In genomic region chr14:105348169-105348944, GRCh38 we compare ENCODE assay signal across 21 cellular contexts. TPM values are rescaled to one million over a fixed set of nuclear protein-coding genes. Genes with fewer than 3 reads are reported as not detected.
DNase-seq lines count a peak whose midpoint lies in the region; FAIRE-seq and TF ChIP-seq lines count a peak whose summit lies in the region.
"Had no signal": no experiment of that assay in that cellular context is flagged by ENCODE, and none has a peak within 500 bp of the region (broad histone marks: within the 10 kb centered on the region; RNA-seq: fewer than 3 reads in every experiment).

No MANE protein-coding gene starts in this region.

- no peak overlapping the region for H2AK5ac ChIP-seq in H1 (ENCODE audit: low read depth, low read length)

- intact Hi-C loops in activated naive CD4-positive, alpha-beta T cell treated with anti-CD3 and anti-CD28 coated beads for 36 hours (cut with micrococcal nuclease) = no loop called here

- peaks cover 6% of the 10 kb centered on the region for H3K36me3 Mint-ChIP-seq in osteocyte (ENCODE audit: unreplicated experiment)
- H3K36me3 Mint-ChIP-seq in activated naive CD4-positive, alpha-beta T cell treated with anti-CD3 and anti-CD28 coated beads for 36 hours (ENCODE audit: low read depth) = no peaks in the 10 kb centered on the region
- H3K36me3 Mint-ChIP-seq: CD4-positive, CD25-positive, alpha-beta regulatory T cell had no signal

- no peak overlapping the region for H4K91ac ChIP-seq in H1 (replicated peaks; ENCODE audit: insufficient read length, low read length)

- no peak overlapping the region for H3K4ac ChIP-seq in H1 (replicated peaks; ENCODE audit: insufficient read length, low read depth, low read length)

- CTCF ChIA-PET in HEK293 (lab: Yijun Ruan, JAX) (interaction anchor here (0.6 to 1.2 kb wide), 2 partner anchors 141 to 258 kb away, joined by 3 to 4 read pairs; no protein-coding TSS in a partner anchor), H1 (lab: Charles Lee; ENCODE audit: partially characterized antibody) (interaction anchor here (1.0 to 3.6 kb wide), 7 partner anchors 17 to 348 kb away, joined by 3 to 17 read pairs (median 4); no protein-coding TSS in a partner anchor)
- CTCF ChIA-PET in activated naive CD4-positive, alpha-beta T cell treated with anti-CD3 and anti-CD28 coated beads for 36 hours (lab: Charles Lee) = no interaction called here

- peak overlapping the region; percentile 51; the same call in 1 of the 2 replicates for H4K8ac ChIP-seq in H1 (ENCODE audit: extremely low read depth, insufficient read depth, low read length)

- H2BK120ac ChIP-seq in H1 (replicated peaks; ENCODE audit: low read depth, low read length) = no peak overlapping the region

- H2AFZ ChIP-seq in H1 (ENCODE audit: low read length) = no peak overlapping the region

- peaks cover 21% of the 10 kb centered on the region for H3K9me3 ChIP-seq in BLaER1
- H3K9me3 ChIP-seq in HEK293 (ENCODE audit: control insufficient read depth, insufficient read depth, low read depth, low read length) = peaks cover 2% of the 10 kb centered on the region; the same call in 1 of the 2 replicates
- H3K9me3 ChIP-seq in H1 (ENCODE audit: insufficient read depth in 2 of 2, low read depth in 1 of 2, low read length in 1 of 2) = peaks cover 0 to 3% of the 10 kb centered on the region in 2 experiments; a peak in 1 of 4 replicates
- H3K9me3 ChIP-seq: HAP-1 had no signal

- H3K18ac ChIP-seq in H1 (ENCODE audit: extremely low read depth, low read length) = no peak overlapping the region

- no peak overlapping the region for H2BK12ac ChIP-seq in H1 (ENCODE audit: low read depth, low read length)

- H3K14ac ChIP-seq in H1 (ENCODE audit: insufficient read length) = no peak overlapping the region

- H3K4me1 Mint-ChIP-seq in osteocyte (ENCODE audit: unreplicated experiment) = peaks cover 8% of the 10 kb centered on the region
- H3K4me1 Mint-ChIP-seq in activated naive CD4-positive, alpha-beta T cell treated with anti-CD3 and anti-CD28 coated beads for 36 hours (ENCODE audit: low read depth) = peaks cover 3% of the 10 kb centered on the region

- H4K5ac ChIP-seq in H1 (ENCODE audit: insufficient read length, low read depth, low read length) = no peak overlapping the region

- no peak overlapping the region for H3K27ac Mint-ChIP-seq in osteocyte (ENCODE audit: unreplicated experiment)
- no peak overlapping the region for H3K27ac Mint-ChIP-seq in activated naive CD4-positive, alpha-beta T cell treated with anti-CD3 and anti-CD28 coated beads for 36 hours
- H3K27ac Mint-ChIP-seq: CD4-positive, CD25-positive, alpha-beta regulatory T cell; CD8-positive, alpha-beta memory T cell; HFFc6 had no signal

- no peaks in the 10 kb centered on the region for H3K9me3 Mint-ChIP-seq in osteocyte (ENCODE audit: unreplicated experiment)
- peaks cover 4% of the 10 kb centered on the region for H3K9me3 Mint-ChIP-seq in activated naive CD4-positive, alpha-beta T cell treated with anti-CD3 and anti-CD28 coated beads for 36 hours

- no peak overlapping the region for H3K4me3 Mint-ChIP-seq in osteocyte (ENCODE audit: unreplicated experiment)
- no peak overlapping the region for H3K4me3 Mint-ChIP-seq in activated naive CD4-positive, alpha-beta T cell treated with anti-CD3 and anti-CD28 coated beads for 36 hours
- H3K4me3 Mint-ChIP-seq: CD4-positive, CD25-positive, alpha-beta regulatory T cell; CD8-positive, alpha-beta memory T cell; HFFc6 had no signal

- no peak for FAIRE-seq in H1 (lab: Jason Lieb, UNC)
- FAIRE-seq: GM12878 had no signal

- TF ChIP-seq RAD21 in H1 (IDR thresholded peaks at IDR 0.05 in 1 of 2, conservative IDR thresholded peaks at IDR 0.05 in 1 of 2; ENCODE audit: low read depth in 2 of 2, low read length in 2 of 2) = no peak

- no peak for TF ChIP-seq POLR2A in H1 (IDR thresholded peaks at IDR 0.05; ENCODE audit: control extremely low read depth in 1 of 2, low read depth in 2 of 2, low read length in 2 of 2)

- 95% methylated on average over 23 of the region's 26 CpGs; no CpG with 5 or more reads in 1 of the 2 experiments for WGBS in H1 (ENCODE audit: extremely low coverage in 1 of 2, insufficient coverage in 1 of 2, insufficient read length in 1 of 2, insufficient replicate concordance in 2 of 2, low coverage in 1 of 2, low lambda C conversion rate in 2 of 2, missing lambda C conversion rate in 1 of 2), 2 experiments

- peaks cover 7% of the 10 kb centered on the region; the same call in 1 of the 2 replicates for H3K79me1 ChIP-seq in H1 (ENCODE audit: low read depth, low read length)

- POLR2A ChIA-PET in HEK293 (lab: Yijun Ruan, JAX) = no interaction called here
- POLR2A ChIA-PET in H1 (lab: Charles Lee; ENCODE audit: partially characterized antibody) = no interaction called here

- H2BK20ac ChIP-seq in H1 (ENCODE audit: low read length) = no peak overlapping the region

- no peak overlapping the region for H3K4me3 ChIP-seq in BLaER1
- no peak overlapping the region for H3K4me3 ChIP-seq in HEK293 (ENCODE audit: low read depth, low read length)
- no peak overlapping the region for H3K4me3 ChIP-seq in H1 (ENCODE audit: extremely low read depth in 1 of 4, insufficient read depth in 2 of 4, low read depth in 3 of 4, low read length in 4 of 4)
- H3K4me3 ChIP-seq: GM12878, HAP-1 had no signal

- peaks cover 0 to 21% of the 10 kb centered on the region in 2 experiments; a peak in 2 of 4 replicates for H3K79me2 ChIP-seq in H1 (ENCODE audit: control insufficient read depth in 1 of 2, insufficient read depth in 2 of 2, low read length in 2 of 2)

- no peak overlapping the region for H3K4me2 ChIP-seq in BLaER1
- H3K4me2 ChIP-seq in H1 (ENCODE audit: insufficient read depth in 1 of 2, low read depth in 2 of 2, low read length in 2 of 2) = no peak overlapping the region

- H3K23me2 ChIP-seq in H1 (ENCODE audit: low read depth, low read length) = no peaks in the 10 kb centered on the region

- H3K27me3 ChIP-seq in BLaER1 (no peaks in the 10 kb centered on the region), H1 (replicated peaks in 1 of 4; ENCODE audit: control insufficient read depth in 3 of 4, extremely low read depth in 1 of 4, insufficient read depth in 3 of 4, low read length in 3 of 4) (no peaks in the 10 kb centered on the region)

- H3K4me1 ChIP-seq in BLaER1 = peaks cover 33% of the 10 kb centered on the region
- no peaks in the 10 kb centered on the region for H3K4me1 ChIP-seq in HEK293 (ENCODE audit: control insufficient read depth, insufficient read depth, low read length)
- peaks cover 0 to 4% (median 2%) of the 10 kb centered on the region in 4 experiments; a peak in 2 of 7 replicates for H3K4me1 ChIP-seq in H1 (replicated peaks in 1 of 4; ENCODE audit: control insufficient read depth in 3 of 4, insufficient read depth in 4 of 4, low read length in 3 of 4)
- H3K4me1 ChIP-seq: HAP-1 had no signal

- no peak overlapping the region for H3K9ac ChIP-seq in BLaER1
- H3K9ac ChIP-seq in H1 (replicated peaks in 1 of 4; ENCODE audit: extremely low read depth in 1 of 4, low read depth in 3 of 4, low read length in 3 of 4) = no peak overlapping the region

- H3K27ac ChIP-seq in BLaER1 = 0 out of 2 replicates have a peak overlapping the region, but pooled peaks have one; percentile 13
- no peak overlapping the region for H3K27ac ChIP-seq in HEK293 (ENCODE audit: extremely low read depth, low read depth, low read length)
- H3K27ac ChIP-seq in H1 (ENCODE audit: low read depth, low read length) = no peak overlapping the region
- H3K27ac ChIP-seq: HL-60 had no signal

- H4K20me1 ChIP-seq in BLaER1 (peaks cover 65% of the 10 kb centered on the region), H1 (replicated peaks in 1 of 2; ENCODE audit: control insufficient read depth in 1 of 2, insufficient read depth in 2 of 2, low read length in 2 of 2) (peaks cover 4 to 21% of the 10 kb centered on the region in 2 experiments)

- TF ChIP-seq EP300 in H1 (IDR thresholded peaks at IDR 0.05; ENCODE audit: borderline replicate concordance in 1 of 2, low read depth in 2 of 2, low read length in 2 of 2) = no peak

- no peak overlapping the region for H3K23ac ChIP-seq in H1 (ENCODE audit: insufficient read length)

- no peak for DNase-seq in H1 (ENCODE audit: low read depth in 1 of 2, low spot score in 2 of 2)
- peak; percentile 82 for DNase-seq in osteocyte (ENCODE audit: extremely low spot score, unreplicated experiment)
- no peak for DNase-seq in hippocampal formation (lab: John Stamatoyannopoulos, UW)
- no peak for DNase-seq in DMS153 treated with DMSO at 0.1 percent for 48 hours (lab: John Stamatoyannopoulos, UW; ENCODE audit: unreplicated experiment)
- no peak for DNase-seq in activated naive CD4-positive, alpha-beta T cell treated with anti-CD3 and anti-CD28 coated beads for 36 hours
- no peak for DNase-seq in SK-N-DZ (ENCODE audit: low spot score)
- DNase-seq: 8988T; C1 segment of cervical spinal cord; CD4-positive, CD25-positive, alpha-beta regulatory T cell; CD8-positive, alpha-beta memory T cell; COR-L47; DMS 273 treated with DMSO at 0.1 percent for 48 hours; GF-D8; GOT3; HFFc6 had no signal

- no peak overlapping the region for H2BK5ac ChIP-seq in H1 (ENCODE audit: low read depth, low read length)

- TF ChIP-seq CTCF in HEK293 (tag by site-specific recombination; IDR thresholded peaks at IDR 0.05) = no peak
- no peak for TF ChIP-seq CTCF in H1 (IDR thresholded peaks at IDR 0.05; ENCODE audit: control extremely low read depth in 1 of 3, insufficient read depth in 1 of 3, low read depth in 1 of 3, low read length in 3 of 3)
- no peak for TF ChIP-seq CTCF in osteocyte (IDR thresholded peaks at IDR 0.05)

- H3K27me3 Mint-ChIP-seq in osteocyte (ENCODE audit: unreplicated experiment) = no peaks in the 10 kb centered on the region
- no peaks in the 10 kb centered on the region for H3K27me3 Mint-ChIP-seq in activated naive CD4-positive, alpha-beta T cell treated with anti-CD3 and anti-CD28 coated beads for 36 hours (ENCODE audit: low read depth)
- H3K27me3 Mint-ChIP-seq: CD4-positive, CD25-positive, alpha-beta regulatory T cell; CD8-positive, alpha-beta memory T cell had no signal

- peaks cover 32% of the 10 kb centered on the region for H3K36me3 ChIP-seq in BLaER1
- H3K36me3 ChIP-seq in HEK293 (ENCODE audit: control insufficient read depth in 2 of 2, insufficient read depth in 1 of 2, low read length in 2 of 2) = no peaks in the 10 kb centered on the region; a peak in 1 of 3 replicates
- no peaks in the 10 kb centered on the region for H3K36me3 ChIP-seq in H1 (ENCODE audit: control insufficient read depth in 2 of 4, insufficient read depth in 4 of 4, low read length in 3 of 4)
- H3K36me3 ChIP-seq: HAP-1 had no signal

- H2BK15ac ChIP-seq in H1 (ENCODE audit: low read length) = no peak overlapping the region

- H3K56ac ChIP-seq in H1 (replicated peaks; ENCODE audit: insufficient read length, low read depth, low read length) = no peak overlapping the region

RNA-seq across cellular contexts. Expression of gene PACS2, which starts 33.8 kb away (rescaled TPM):
- total RNA-seq in H1 (2021; fragmentation: NEBNext Ultra II Directional; extraction: Animal tissue kit (Norgen Biotek cat#: 25700)) = 62.3 and 62.8 TPM in 2 replicates
- polyA plus RNA-seq in H1 (2011; rRNA removed) = 38.0 and 65.4 TPM in 2 replicates
- 57.3 TPM for polyA plus RNA-seq in H1 (2011; cell fraction: cytosol; rRNA removed)
- 306 TPM for polyA plus RNA-seq in H1 (2011; cell fraction: nucleus; rRNA removed)
- polyA plus RNA-seq in H1 (2012, experiment 1 of 2) = 54.5 to 72.8 TPM (median 68.7 TPM) in 4 replicates
- 42.3 TPM for polyA plus RNA-seq in H1 (2012, experiment 2 of 2)
- 35.8 TPM for polyA plus RNA-seq in H1 (2013, experiment 1 of 2)
- 33.2 TPM for polyA plus RNA-seq in H1 (2013, experiment 2 of 2)
- polyA minus RNA-seq in H1 (2011; rRNA and poly(A)+ RNA removed) = 28.2 and 33.0 TPM in 2 replicates
- polyA minus RNA-seq in H1 (2011; cell fraction: cytosol; rRNA and poly(A)+ RNA removed) = 49.0 TPM
- 88.7 TPM for polyA minus RNA-seq in H1 (2011; cell fraction: nucleus; rRNA and poly(A)+ RNA removed)
- total RNA-seq in osteocyte = 109 and 115 TPM in 2 replicates
- 10 to 100 TPM; 25.1 to 29.6 TPM for total RNA-seq in activated naive CD4-positive, alpha-beta T cell treated with anti-CD3 and anti-CD28 coated beads for 36 hours
- 21.0 and 31.3 TPM in 2 replicates for polyA plus RNA-seq in SK-N-DZ (2014; cell fraction: cytosol; rRNA removed)
- 175 and 199 TPM in 2 replicates for polyA plus RNA-seq in SK-N-DZ (2014; cell fraction: nucleus; rRNA removed)

RNA-seq across cellular contexts. Expression of gene BRF1, which starts 47.6 kb away (rescaled TPM):
- total RNA-seq in H1 (2021; fragmentation: NEBNext Ultra II Directional; extraction: Animal tissue kit (Norgen Biotek cat#: 25700)) = 18.3 and 18.5 TPM in 2 replicates
- polyA plus RNA-seq in H1 (2011; rRNA removed) = 7.7 and 12.5 TPM in 2 replicates
- 11.1 TPM for polyA plus RNA-seq in H1 (2011; cell fraction: cytosol; rRNA removed)
- polyA plus RNA-seq in H1 (2011; cell fraction: nucleus; rRNA removed) = 32.8 TPM
- polyA plus RNA-seq in H1 (2012, experiment 1 of 2) = 11.4 to 15.6 TPM (median 13.1 TPM) in 4 replicates
- 7.8 TPM for polyA plus RNA-seq in H1 (2012, experiment 2 of 2)
- polyA plus RNA-seq in H1 (2013, experiment 1 of 2) = 9.6 TPM
- polyA plus RNA-seq in H1 (2013, experiment 2 of 2) = 8.4 TPM
- polyA minus RNA-seq in H1 (2011; rRNA and poly(A)+ RNA removed) = 10.3 and 11.4 TPM in 2 replicates
- polyA minus RNA-seq in H1 (2011; cell fraction: cytosol; rRNA and poly(A)+ RNA removed) = 15.4 TPM
- 35.1 TPM for polyA minus RNA-seq in H1 (2011; cell fraction: nucleus; rRNA and poly(A)+ RNA removed)
- 41.7 and 43.5 TPM in 2 replicates for total RNA-seq in osteocyte
- 10 to 100 TPM; 20.6 to 23.4 TPM for total RNA-seq in activated naive CD4-positive, alpha-beta T cell treated with anti-CD3 and anti-CD28 coated beads for 36 hours
- polyA plus RNA-seq in SK-N-DZ (2014; cell fraction: cytosol; rRNA removed) = 19.0 and 21.0 TPM in 2 replicates
- polyA plus RNA-seq in SK-N-DZ (2014; cell fraction: nucleus; rRNA removed) = 39.7 and 48.3 TPM in 2 replicates

RNA-seq across cellular contexts. Expression of gene TEX22, which starts 50.0 kb away (rescaled TPM):
- 0.39 and 0.82 TPM in 2 replicates for total RNA-seq in H1 (2021; fragmentation: NEBNext Ultra II Directional; extraction: Animal tissue kit (Norgen Biotek cat#: 25700))
- polyA plus RNA-seq in H1 (2011; rRNA removed) = 0.24 and 0.67 TPM in 2 replicates
- 0.70 TPM for polyA plus RNA-seq in H1 (2011; cell fraction: cytosol; rRNA removed)
- 5.9 TPM for polyA plus RNA-seq in H1 (2011; cell fraction: nucleus; rRNA removed)
- 0.28 to 0.54 TPM (median 0.42 TPM) in 4 replicates for polyA plus RNA-seq in H1 (2012, experiment 1 of 2)
- 0.05 TPM for polyA plus RNA-seq in H1 (2012, experiment 2 of 2)
- polyA plus RNA-seq in H1 (2013, experiment 1 of 2) = 0.14 TPM
- polyA plus RNA-seq in H1 (2013, experiment 2 of 2) = 0.07 TPM
- polyA minus RNA-seq in H1 (2011; rRNA and poly(A)+ RNA removed) = 0.10 and 0.16 TPM in 2 replicates
- not detected for polyA minus RNA-seq in H1 (2011; cell fraction: cytosol; rRNA and poly(A)+ RNA removed)
- polyA minus RNA-seq in H1 (2011; cell fraction: nucleus; rRNA and poly(A)+ RNA removed) = 1.5 TPM
- 3.1 and 4.9 TPM in 2 replicates for total RNA-seq in osteocyte
- 1 to 10 TPM; 2.0 to 2.6 TPM for total RNA-seq in activated naive CD4-positive, alpha-beta T cell treated with anti-CD3 and anti-CD28 coated beads for 36 hours
- polyA plus RNA-seq in SK-N-DZ (2014; cell fraction: cytosol; rRNA removed) = not detected in 2 replicates
- 1.1 and 2.3 TPM in 2 replicates for polyA plus RNA-seq in SK-N-DZ (2014; cell fraction: nucleus; rRNA removed)
- total RNA-seq: HT1080 had no signal
